In genomic region chr20:64056639-64056888, GRCh38 we compare ENCODE assay signal across 1 cellular context.
TF ChIP-seq lines count a peak whose summit lies in the region.

No MANE protein-coding gene starts in this region.

TF ChIP-seq in HepG2, 621 proteins besides CTCF, POLR2A, EP300 and RAD21 (continued from another document and continues in another):
- TF ChIP-seq HMGXB3 (CRISPR knock-in tag; IDR thresholded peaks at IDR 0.05; ENCODE audit: borderline replicate concordance) (no peak), SRSF1 (optimal IDR thresholded peaks at IDR 0.05; ENCODE audit: low read depth, low read length) (no peak), PRDM10 (CRISPR knock-in tag; IDR thresholded peaks at IDR 0.05; ENCODE audit: low read depth) (peak; percentile 63; the same call in 1 of the 2 replicates), THAP11 (CRISPR knock-in tag; IDR thresholded peaks at IDR 0.05) (0 out of 2 replicates have a peak, but pooled peaks have one; percentile 30), BRCA1 (CRISPR knock-in tag; IDR thresholded peaks at IDR 0.05) (no peak), EHMT2 (IDR thresholded peaks at IDR 0.05; ENCODE audit: borderline replicate concordance, low read depth, low read length) (no peak), TFDP1 (CRISPR knock-in tag; IDR thresholded peaks at IDR 0.05; ENCODE audit: borderline replicate concordance) (no peak), ZNF274 (CRISPR knock-in tag; IDR thresholded peaks at IDR 0.05) (no peak), FOXA3 (CRISPR knock-in tag; IDR thresholded peaks at IDR 0.05) (peak; percentile 27; the same call in 1 of the 2 replicates), HMG20B (CRISPR knock-in tag; conservative IDR thresholded peaks at IDR 0.05) (peak; percentile 32; the same call in 1 of the 2 replicates), FOSL1 (CRISPR knock-in tag; IDR thresholded peaks at IDR 0.05; ENCODE audit: borderline replicate concordance) (no peak), KDM4B (CRISPR knock-in tag; IDR thresholded peaks at IDR 0.05) (no peak; the same call in 1 of the 2 replicates), SKIL (CRISPR knock-in tag; IDR thresholded peaks at IDR 0.05; ENCODE audit: borderline replicate concordance) (peak; percentile 69; the same call in 1 of the 2 replicates), ZNF782 (CRISPR knock-in tag; IDR thresholded peaks at IDR 0.05; ENCODE audit: borderline replicate concordance) (no peak), ZNF382 (CRISPR knock-in tag; IDR thresholded peaks at IDR 0.05; ENCODE audit: borderline replicate concordance) (no peak), ZBTB7A (CRISPR knock-in tag; IDR thresholded peaks at IDR 0.05) (no peak), PHF8 (CRISPR knock-in tag; IDR thresholded peaks at IDR 0.05) (no peak), JARID2 (CRISPR knock-in tag; IDR thresholded peaks at IDR 0.05; ENCODE audit: insufficient replicate concordance) (no peak), PHF21A (CRISPR knock-in tag; IDR thresholded peaks at IDR 0.05) (peak; percentile 85; the same call in 1 of the 2 replicates), ZNF790 (CRISPR knock-in tag; IDR thresholded peaks at IDR 0.05; ENCODE audit: borderline replicate concordance) (peak; percentile 7; the same call in 1 of the 2 replicates), ZNF383 (CRISPR knock-in tag; IDR thresholded peaks at IDR 0.05; ENCODE audit: borderline replicate concordance) (no peak), ZNF530 (CRISPR knock-in tag; IDR thresholded peaks at IDR 0.05; ENCODE audit: low read depth) (peak; percentile 3; the same call in 1 of the 2 replicates), PLSCR1 (CRISPR knock-in tag; IDR thresholded peaks at IDR 0.05; ENCODE audit: borderline replicate concordance) (no peak), EED (CRISPR knock-in tag; IDR thresholded peaks at IDR 0.05) (no peak), HNRNPUL1 (IDR thresholded peaks at IDR 0.05; ENCODE audit: low read depth, low read length) (no peak), EZH2 (conservative IDR thresholded peaks at IDR 0.05; ENCODE audit: low read depth, low read length) (no peak), PRDM4 (CRISPR knock-in tag; IDR thresholded peaks at IDR 0.05; ENCODE audit: borderline replicate concordance) (no peak), ZNF253 (CRISPR knock-in tag; IDR thresholded peaks at IDR 0.05; ENCODE audit: borderline replicate concordance) (no peak), KIAA2018 (CRISPR knock-in tag; IDR thresholded peaks at IDR 0.05; ENCODE audit: borderline replicate concordance) (no peak), RFX1 (IDR thresholded peaks at IDR 0.05) (no peak), ZNF235 (CRISPR knock-in tag; IDR thresholded peaks at IDR 0.05; ENCODE audit: borderline replicate concordance) (no peak; the same call in 1 of the 2 replicates), ELF4 (CRISPR knock-in tag; IDR thresholded peaks at IDR 0.05; ENCODE audit: borderline replicate concordance) (0 out of 2 replicates have a peak, but pooled peaks have one; percentile 56)
